In the genomic region with DNA sequence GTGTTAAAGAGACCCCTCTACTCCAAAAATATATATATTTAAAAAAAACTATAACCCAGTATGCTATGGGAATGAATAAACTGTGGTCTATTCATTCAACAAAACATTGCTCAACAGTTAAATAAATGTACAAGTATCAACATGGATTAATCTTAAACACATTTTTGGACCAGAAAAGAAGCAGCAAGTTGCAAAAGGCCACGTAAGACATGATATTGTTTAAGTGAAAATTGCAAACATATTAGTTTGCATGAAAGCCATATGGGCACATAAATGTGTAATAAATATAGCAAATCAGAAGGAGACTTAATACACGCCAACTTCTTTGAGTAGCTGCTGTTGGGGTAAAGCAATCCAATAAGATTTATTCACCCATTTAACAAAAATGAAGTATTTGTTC, we compare ENCODE assay signal across 25 cellular contexts.
DNase-seq lines count a peak whose midpoint lies in the region; ATAC-seq and TF ChIP-seq lines count a peak whose summit lies in the region.
"Had no signal": no experiment of that assay in that cellular context is flagged by ENCODE, and none has a peak within 500 bp of the region (broad histone marks: within the 10 kb centered on the region; RNA-seq: fewer than 3 reads in every experiment).

No MANE protein-coding gene starts in this region.

- no peak overlapping the region for H3K4me3 Mint-ChIP-seq in activated naive CD4-positive, alpha-beta T cell treated with anti-CD3 and anti-CD28 coated beads, Interleukin-2, amount 10 ng/mL, durations not matched to agents 7 days and 5 days
- H3K4me3 Mint-ChIP-seq in activated CD4-positive, alpha-beta T cell treated with anti-CD3 and anti-CD28 coated beads for 36 hours: no peak overlapping the region
- H3K4me3 Mint-ChIP-seq: CD14-positive monocyte; CD4-positive, alpha-beta T cell; CD8-positive, alpha-beta memory T cell; HFFc6 had no signal

- intact Hi-C loops in activated CD4-positive, alpha-beta T cell treated with anti-CD3 and anti-CD28 coated beads for 36 hours (cut with DNase I, micrococcal nuclease): no loop called here
- intact Hi-C loops in sciatic nerve (cut with DNase I): no loop called here

- H3K9me3 ChIP-seq in adipocyte (ENCODE audit: control insufficient read depth, low read length): no peaks in the 10 kb centered on the region
- H3K9me3 ChIP-seq: A549; BE2C; BLaER1 treated with 17β-estradiol and CSF1 and Interleukin-3, amounts not matched to agents 10 nM and 100 nM; HAP-1 had no signal

- H3K36me3 Mint-ChIP-seq in activated naive CD4-positive, alpha-beta T cell treated with anti-CD3 and anti-CD28 coated beads, Interleukin-2, amount 10 ng/mL, durations not matched to agents 7 days and 5 days: no peaks in the 10 kb centered on the region
- H3K36me3 Mint-ChIP-seq in activated CD4-positive, alpha-beta T cell treated with anti-CD3 and anti-CD28 coated beads for 36 hours (ENCODE audit: low read depth): no peaks in the 10 kb centered on the region
- H3K36me3 Mint-ChIP-seq: CD14-positive monocyte; CD8-positive, alpha-beta memory T cell had no signal

- no peak for ATAC-seq in activated CD4-positive, alpha-beta T cell treated with anti-CD3 and anti-CD28 coated beads for 36 hours
- ATAC-seq in sciatic nerve: no peak
- ATAC-seq: A549, GM12878 had no signal

- H3K4me3 ChIP-seq in adipocyte (ENCODE audit: low read length) (no peak overlapping the region), fibroblast of the aortic adventitia (ENCODE audit: low read depth, low read length) (no peak overlapping the region)
- H3K4me3 ChIP-seq: A549; BLaER1 treated with 17β-estradiol and CSF1 and Interleukin-3, amounts not matched to agents 10 nM and 100 nM; GM12878; HAP-1 had no signal

- H3K27me3 ChIP-seq in adipocyte (replicated peaks; ENCODE audit: control insufficient read depth, insufficient read depth, low read length): peaks cover 7% of the 10 kb centered on the region
- H3K27me3 ChIP-seq: BE2C; BLaER1 treated with 17β-estradiol and CSF1 and Interleukin-3, amounts not matched to agents 10 nM and 100 nM had no signal

- H3K9me3 Mint-ChIP-seq in activated naive CD4-positive, alpha-beta T cell treated with anti-CD3 and anti-CD28 coated beads, Interleukin-2, amount 10 ng/mL, durations not matched to agents 7 days and 5 days: no peaks in the 10 kb centered on the region
- no peaks in the 10 kb centered on the region for H3K9me3 Mint-ChIP-seq in activated CD4-positive, alpha-beta T cell treated with anti-CD3 and anti-CD28 coated beads for 36 hours (ENCODE audit: low read depth)
- H3K9me3 Mint-ChIP-seq: CD4-positive, alpha-beta T cell; HFFc6 had no signal

- no peak overlapping the region for H3K9ac ChIP-seq in adipocyte (ENCODE audit: low read length)
- H3K9ac ChIP-seq: BLaER1 treated with 17β-estradiol and CSF1 and Interleukin-3, amounts not matched to agents 10 nM and 100 nM had no signal

- no peak for TF ChIP-seq CTCF in AG09319 (IDR thresholded peaks at IDR 0.05; ENCODE audit: low read depth, low read length)
- TF ChIP-seq CTCF in fibroblast of the aortic adventitia (IDR thresholded peaks at IDR 0.05; ENCODE audit: insufficient read depth, low read length): no peak

- DNase-seq in AG09319 (ENCODE audit: extremely low read depth, low read depth) (peak; percentile 36), adipocyte (ENCODE audit: low read depth) (peak; percentile 42), fibroblast of gingiva (ENCODE audit: low read depth) (peak; percentile 94), fibroblast of the aortic adventitia (ENCODE audit: low read depth) (peak; percentile 18), inferior parietal cortex (ENCODE audit: extremely low spot score) (no peak), sciatic nerve (ENCODE audit: low spot score) (no peak)
- no peak for DNase-seq in activated naive CD4-positive, alpha-beta T cell treated with anti-CD3 and anti-CD28 coated beads, Interleukin-2, amount 10 ng/mL, durations not matched to agents 7 days and 5 days
- no peak for DNase-seq in activated CD4-positive, alpha-beta T cell treated with anti-CD3 and anti-CD28 coated beads for 36 hours
- DNase-seq: 8988T; ACHN; AML-193; BE2C; CD4-positive, alpha-beta T cell; CD8-positive, alpha-beta memory T cell; DMS 273 treated with DMSO at 0.1 percent for 48 hours; DMS79; EL; GDM1; GOT3; HFFc6 had no signal

- H3K27me3 Mint-ChIP-seq in activated naive CD4-positive, alpha-beta T cell treated with anti-CD3 and anti-CD28 coated beads, Interleukin-2, amount 10 ng/mL, durations not matched to agents 7 days and 5 days: peaks cover 5% of the 10 kb centered on the region
- no peaks in the 10 kb centered on the region for H3K27me3 Mint-ChIP-seq in activated CD4-positive, alpha-beta T cell treated with anti-CD3 and anti-CD28 coated beads for 36 hours
- H3K27me3 Mint-ChIP-seq: CD4-positive, alpha-beta T cell had no signal

- H3K36me3 ChIP-seq in adipocyte (ENCODE audit: control insufficient read depth, insufficient read depth, low read length, severe bottlenecking): no peaks in the 10 kb centered on the region
- H3K36me3 ChIP-seq: BE2C; BLaER1 treated with 17β-estradiol and CSF1 and Interleukin-3, amounts not matched to agents 10 nM and 100 nM; HAP-1 had no signal

- H3K27ac Mint-ChIP-seq in activated naive CD4-positive, alpha-beta T cell treated with anti-CD3 and anti-CD28 coated beads, Interleukin-2, amount 10 ng/mL, durations not matched to agents 7 days and 5 days: no peak overlapping the region
- H3K27ac Mint-ChIP-seq in activated CD4-positive, alpha-beta T cell treated with anti-CD3 and anti-CD28 coated beads for 36 hours: no peak overlapping the region
- H3K27ac Mint-ChIP-seq: CD4-positive, alpha-beta T cell; CD8-positive, alpha-beta memory T cell; HFFc6 had no signal

- H3K4me1 Mint-ChIP-seq in activated naive CD4-positive, alpha-beta T cell treated with anti-CD3 and anti-CD28 coated beads, Interleukin-2, amount 10 ng/mL, durations not matched to agents 7 days and 5 days: no peaks in the 10 kb centered on the region
- H3K4me1 Mint-ChIP-seq in activated CD4-positive, alpha-beta T cell treated with anti-CD3 and anti-CD28 coated beads for 36 hours: no peaks in the 10 kb centered on the region
- H3K4me1 Mint-ChIP-seq: CD14-positive monocyte; CD8-positive, alpha-beta memory T cell had no signal

- CTCF ChIA-PET in activated naive CD4-positive, alpha-beta T cell treated with anti-CD3 and anti-CD28 coated beads, Interleukin-2, amount 10 ng/mL, durations not matched to agents 7 days and 5 days (lab: Charles Lee): no interaction called here
- CTCF ChIA-PET in activated CD4-positive, alpha-beta T cell treated with anti-CD3 and anti-CD28 coated beads for 36 hours (lab: Charles Lee): no interaction called here

- POLR2A ChIA-PET in activated CD4-positive, alpha-beta T cell treated with anti-CD3 and anti-CD28 coated beads for 36 hours (lab: Charles Lee): no interaction called here

- H3K4me1 ChIP-seq in adipocyte (ENCODE audit: control insufficient read depth, insufficient read depth, low read length): peaks cover 8% of the 10 kb centered on the region
- H3K4me1 ChIP-seq: A549; BE2C; BLaER1 treated with 17β-estradiol and CSF1 and Interleukin-3, amounts not matched to agents 10 nM and 100 nM; HAP-1 had no signal

Comparison
In these comparisons a context has a peak if more than half of its experiments do, and no peak if none do; other contexts are left out.
1. DNase-seq: peak in AG09319 (single experiment), adipocyte (single experiment), fibroblast of gingiva (single experiment) and fibroblast of the aortic adventitia (single experiment); none in activated naive CD4-positive, alpha-beta T cell treated with anti-CD3 and anti-CD28 coated beads, Interleukin-2, amount 10 ng/mL, durations not matched to agents 7 days and 5 days (single experiment), activated CD4-positive, alpha-beta T cell treated with anti-CD3 and anti-CD28 coated beads for 36 hours (single experiment), inferior parietal cortex (single experiment) and sciatic nerve (single experiment).